Comparison of ENCODE assay signal across 12 cellular contexts in the genomic region with DNA sequence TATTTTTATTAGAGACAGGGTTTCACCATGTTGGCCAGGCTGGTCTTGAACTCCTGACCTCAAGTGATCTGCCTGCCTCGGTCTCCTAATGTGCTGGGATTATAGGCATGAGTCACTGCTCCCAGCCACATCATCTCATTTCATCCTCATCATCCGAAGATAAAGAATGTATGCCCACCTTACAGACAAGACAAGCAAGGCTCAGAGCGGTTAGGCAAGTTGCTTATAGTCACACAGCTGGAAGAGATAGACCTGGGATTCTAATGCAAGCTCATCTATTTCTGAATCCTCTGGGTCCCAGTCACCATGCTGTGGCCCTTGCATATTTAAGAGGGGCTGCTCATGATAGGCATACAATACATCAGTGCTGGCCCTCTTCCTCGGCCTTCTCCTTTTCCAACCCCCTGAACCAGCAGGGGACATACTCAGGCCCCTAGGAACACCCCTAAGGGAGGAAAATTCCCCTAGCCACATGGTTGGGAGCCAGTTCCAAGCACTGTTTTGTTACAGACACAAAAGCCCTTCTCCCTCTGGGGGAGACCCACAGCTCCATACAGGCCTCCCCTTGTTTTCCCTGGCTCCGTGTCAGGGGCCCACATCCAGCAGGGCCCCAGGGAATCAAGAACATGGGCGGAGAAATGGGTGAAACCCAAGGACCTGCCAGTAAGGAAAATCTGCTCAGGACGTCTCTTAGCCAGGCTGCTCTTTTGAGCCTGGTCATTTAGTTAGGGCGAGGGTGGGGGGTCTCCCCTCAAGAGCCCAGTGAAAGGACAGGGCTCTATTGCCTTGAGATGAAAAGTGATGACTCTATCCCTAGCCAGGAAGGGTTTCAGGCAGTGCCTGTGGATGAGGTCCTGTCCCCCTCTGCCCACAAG. TPM values are rescaled to one million over a fixed set of nuclear protein-coding genes. Genes with fewer than 3 reads are reported as not detected.
DNase-seq lines count a peak whose midpoint lies in the region; ATAC-seq, FAIRE-seq and TF ChIP-seq lines count a peak whose summit lies in the region.
"Had no signal": no experiment of that assay in that cellular context is flagged by ENCODE, and none has a peak within 500 bp of the region (broad histone marks: within the 10 kb centered on the region; RNA-seq: fewer than 3 reads in every experiment).

No MANE protein-coding gene starts in this region.

- H3K36me3 Mint-ChIP-seq in nephron progenitor cell (ENCODE audit: low read depth), result no peaks in the 10 kb centered on the region
- H3K36me3 Mint-ChIP-seq in activated CD4-positive, alpha-beta T cell treated with anti-CD3 and anti-CD28 coated beads, Interleukin-2, amount 10 ng/mL, durations not matched to agents 24 days and 14 days (ENCODE audit: low read depth), result peaks cover 13% of the 10 kb centered on the region

- no peaks in the 10 kb centered on the region for H3K27me3 ChIP-seq in upper lobe of left lung

- no peaks in the 10 kb centered on the region for H3K9me3 ChIP-seq in upper lobe of left lung

- peak overlapping the region; percentile 67 to 94 (median 84) for H3K27ac ChIP-seq in upper lobe of left lung

- ATAC-seq in upper lobe of left lung (ENCODE audit: low FRiP score in 2 of 2) (no peak), HG03342 (IDR thresholded peaks at IDR 0.05; ENCODE audit: unreplicated experiment) (no peak)

- DNase-seq in amniotic epithelial cell (ENCODE audit: low read depth), result peak; percentile 50
- peak; percentile 53 to 64 for DNase-seq in frontal cortex (ENCODE audit: low spot score in 2 of 2)
- DNase-seq in nephron progenitor cell, result no peak
- DNase-seq in upper lobe of left lung, result no peak
- DNase-seq in 8988T, result no peak
- DNase-seq in activated T-cell treated with anti-CD3 and anti-CD28 coated beads, Interleukin-2, amount 50 U/mL, for 48 hours, result no peak
- no peak for DNase-seq in activated CD4-positive, alpha-beta T cell treated with anti-CD3 and anti-CD28 coated beads, Interleukin-2, amount 10 ng/mL, durations not matched to agents 24 days and 14 days
- DNase-seq: activated CD8-positive, alpha-beta memory T cell treated with anti-CD3 and anti-CD28 coated beads for 24 hours; effector CD8-positive, alpha-beta T cell had no signal

- H3K4me3 ChIP-seq in upper lobe of left lung, result no peak overlapping the region

- 82 to 83% methylated on average over 3 to 8 of the region's 8 CpGs for WGBS in upper lobe of left lung, 2 donors

- no peak for TF ChIP-seq POLR2A in upper lobe of left lung (IDR thresholded peaks at IDR 0.05)

- H3K4me3 Mint-ChIP-seq in nephron progenitor cell, result peak overlapping the region; percentile 34
- H3K4me3 Mint-ChIP-seq in activated CD4-positive, alpha-beta T cell treated with anti-CD3 and anti-CD28 coated beads, Interleukin-2, amount 10 ng/mL, durations not matched to agents 24 days and 14 days, result no peak overlapping the region

- FAIRE-seq in frontal cortex (lab: Jason Lieb, UNC), result no peak
- FAIRE-seq: G401.6, GM19239 had no signal

- TF ChIP-seq CTCF in nephron progenitor cell (IDR thresholded peaks at IDR 0.05), result no peak
- no peak for TF ChIP-seq CTCF in upper lobe of left lung (IDR thresholded peaks at IDR 0.05)

- peaks cover 8% of the 10 kb centered on the region for H3K27me3 Mint-ChIP-seq in nephron progenitor cell (ENCODE audit: low read depth, poor library complexity)
- no peaks in the 10 kb centered on the region for H3K27me3 Mint-ChIP-seq in activated CD4-positive, alpha-beta T cell treated with anti-CD3 and anti-CD28 coated beads, Interleukin-2, amount 10 ng/mL, durations not matched to agents 24 days and 14 days

- H3K9me3 Mint-ChIP-seq in nephron progenitor cell, result no peaks in the 10 kb centered on the region
- H3K9me3 Mint-ChIP-seq in activated CD4-positive, alpha-beta T cell treated with anti-CD3 and anti-CD28 coated beads, Interleukin-2, amount 10 ng/mL, durations not matched to agents 24 days and 14 days, result no peaks in the 10 kb centered on the region

- H3K27ac Mint-ChIP-seq in nephron progenitor cell, result peak overlapping the region; percentile 98
- H3K27ac Mint-ChIP-seq in activated CD4-positive, alpha-beta T cell treated with anti-CD3 and anti-CD28 coated beads, Interleukin-2, amount 10 ng/mL, durations not matched to agents 24 days and 14 days, result no peak overlapping the region

- H3K36me3 ChIP-seq in upper lobe of left lung, result peaks cover 4 to 14% (median 10%) of the 10 kb centered on the region in 4 donors

- intact Hi-C loops in activated CD4-positive, alpha-beta T cell treated with anti-CD3 and anti-CD28 coated beads, Interleukin-2, amount 10 ng/mL, durations not matched to agents 24 days and 14 days (cut with micrococcal nuclease), result no loop called here

- TF ChIP-seq EP300 in upper lobe of left lung (IDR thresholded peaks at IDR 0.05), result no peak

- H3K4me1 ChIP-seq in upper lobe of left lung, result peaks cover 66 to 91% (median 76%) of the 10 kb centered on the region in 4 donors

- H3K4me1 Mint-ChIP-seq in nephron progenitor cell, result peaks cover 86% of the 10 kb centered on the region
- peaks cover 9% of the 10 kb centered on the region for H3K4me1 Mint-ChIP-seq in activated CD4-positive, alpha-beta T cell treated with anti-CD3 and anti-CD28 coated beads, Interleukin-2, amount 10 ng/mL, durations not matched to agents 24 days and 14 days

RNA-seq across cellular contexts. Expression of gene CSRP1, which starts 6.9 kb away (rescaled TPM):
- 12.2 TPM for total RNA-seq in frontal cortex
- 100 to 1,000 TPM; 200 to 495 (median 327) TPM for total RNA-seq in upper lobe of left lung
- total RNA-seq in activated CD4-positive, alpha-beta T cell treated with anti-CD3 and anti-CD28 coated beads, Interleukin-2, amount 10 ng/mL, durations not matched to agents 24 days and 14 days, result 59.0 and 60.6 TPM in 2 replicates

RNA-seq across cellular contexts. Expression of gene PHLDA3, which starts 31.0 kb away (rescaled TPM):
- total RNA-seq in frontal cortex, result 5.7 TPM
- 100 to 1,000 TPM in 3 of 6 donors, 10 to 100 TPM in 3; 45.1 to 211 (median 88.1) TPM for total RNA-seq in upper lobe of left lung
- 11.7 and 12.0 TPM in 2 replicates for total RNA-seq in activated CD4-positive, alpha-beta T cell treated with anti-CD3 and anti-CD28 coated beads, Interleukin-2, amount 10 ng/mL, durations not matched to agents 24 days and 14 days

RNA-seq across cellular contexts. Expression of gene NAV1, which starts 38.9 kb away (rescaled TPM):
- 33.8 TPM for total RNA-seq in frontal cortex
- total RNA-seq in upper lobe of left lung, result 10 to 100 TPM; 15.2 to 41.0 (median 24.1) TPM
- total RNA-seq in activated CD4-positive, alpha-beta T cell treated with anti-CD3 and anti-CD28 coated beads, Interleukin-2, amount 10 ng/mL, durations not matched to agents 24 days and 14 days, result 0.40 and 1.1 TPM in 2 replicates

Comparison
In these comparisons a context has a peak if more than half of its experiments do, and no peak if none do; other contexts are left out.
1. DNase-seq: peak in amniotic epithelial cell (single experiment) and frontal cortex (2 of 2); none in nephron progenitor cell (single experiment), upper lobe of left lung (0 of 2), 8988T (single experiment), activated T-cell treated with anti-CD3 and anti-CD28 coated beads, Interleukin-2, amount 50 U/mL, for 48 hours (0 of 2) and activated CD4-positive, alpha-beta T cell treated with anti-CD3 and anti-CD28 coated beads, Interleukin-2, amount 10 ng/mL, durations not matched to agents 24 days and 14 days (single experiment).